In genomic region chr3:4963669-4964589, GRCh38 we compare ENCODE assay signal across 1 cellular context.
TF ChIP-seq lines count a peak whose summit lies in the region.

No MANE protein-coding gene starts in this region.

TF ChIP-seq in K562, 482 proteins besides CTCF, POLR2A, EP300 and RAD21 (continued from another document):
- no peak for TF ChIP-seq ZBTB34 (CRISPR knock-in tag; IDR thresholded peaks at IDR 0.05)
- peak; percentile 39; the same call in 1 of the 2 replicates for TF ChIP-seq STAT5A (IDR thresholded peaks at IDR 0.05; ENCODE audit: borderline replicate concordance, low read length)
- no peak for TF ChIP-seq MEF2D (tag; conservative IDR thresholded peaks at IDR 0.05; ENCODE audit: low read depth)
- no peak for TF ChIP-seq ELF4 (CRISPR knock-in tag; IDR thresholded peaks at IDR 0.05)
- no peak for TF ChIP-seq CREB3L1 (IDR thresholded peaks at IDR 0.05; ENCODE audit: borderline replicate concordance, low read depth)
- TF ChIP-seq E2F3 (CRISPR knock-in tag; IDR thresholded peaks at IDR 0.05): no peak
- TF ChIP-seq ZBTB43 (CRISPR knock-in tag; IDR thresholded peaks at IDR 0.05): no peak
- peak; percentile 25; the same call in 1 of the 2 replicates for TF ChIP-seq NCOR1 (IDR thresholded peaks at IDR 0.05)
- TF ChIP-seq ILF3 (IDR thresholded peaks at IDR 0.05; ENCODE audit: borderline replicate concordance): 0 out of 2 replicates have a peak, but pooled peaks have one; percentile 19
- no peak for TF ChIP-seq ZNF449 (CRISPR knock-in tag; IDR thresholded peaks at IDR 0.05)
- no peak for TF ChIP-seq SNAPC5 (CRISPR knock-in tag; IDR thresholded peaks at IDR 0.05)
- no peak for TF ChIP-seq SRSF1 (IDR thresholded peaks at IDR 0.05; ENCODE audit: low read depth, low read length)
- no peak for TF ChIP-seq TFAM (CRISPR knock-in tag; conservative IDR thresholded peaks at IDR 0.05)
- no peak for TF ChIP-seq TRIM28 (IDR thresholded peaks at IDR 0.05)
- no peak for TF ChIP-seq PBX2 (CRISPR knock-in tag; IDR thresholded peaks at IDR 0.05; ENCODE audit: low read depth)
- TF ChIP-seq PBX2 (tag; conservative IDR thresholded peaks at IDR 0.05; ENCODE audit: low read depth): no peak
- no peak for TF ChIP-seq GATA2 (CRISPR knock-in tag; IDR thresholded peaks at IDR 0.05)
- TF ChIP-seq GTF2E2 (tag; IDR thresholded peaks at IDR 0.05): no peak
- TF ChIP-seq SPI1 (IDR thresholded peaks at IDR 0.05; ENCODE audit: borderline replicate concordance, low read depth, low read length): 0 out of 2 replicates have a peak, but pooled peaks have one; percentile 15
- TF ChIP-seq ZBTB26 (CRISPR knock-in tag; IDR thresholded peaks at IDR 0.05): no peak
